In the genomic region with DNA sequence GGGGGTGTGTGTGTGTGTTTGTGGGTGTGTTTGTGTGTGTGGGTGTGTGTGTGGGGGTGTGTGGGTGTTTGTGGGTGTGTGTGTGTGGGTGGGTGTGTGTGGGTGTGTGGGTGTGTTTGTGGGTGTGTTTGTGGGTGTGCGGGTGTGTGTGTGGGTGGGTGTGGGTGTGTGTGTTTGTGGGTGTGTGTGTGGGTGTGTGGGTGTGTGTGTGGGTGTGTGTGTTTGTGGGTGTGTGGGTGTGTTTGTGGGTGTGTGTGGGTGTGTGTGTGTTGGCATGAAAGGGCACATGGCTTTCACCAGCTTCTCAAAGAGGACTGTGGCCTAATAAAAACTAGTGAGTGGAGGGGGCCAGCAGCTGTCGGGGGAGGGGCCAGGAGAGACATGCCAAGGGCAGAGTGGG, we compare ENCODE assay signal across 29 cellular contexts.
"Had no signal": no experiment of that assay in that cellular context is flagged by ENCODE, and none has a peak within 500 bp of the region (broad histone marks: within the 10 kb centered on the region; RNA-seq: fewer than 3 reads in every experiment).

No MANE protein-coding gene starts in this region.

- ATAC-seq: activated CD4-positive, CD25-positive, alpha-beta regulatory T cell treated with anti-CD3 and anti-CD28 coated beads, Interleukin-2, amount 50 U/mL, for 24 hours; body of pancreas; pancreas; psoas muscle had no signal

- H3K4me2 ChIP-seq: smooth muscle cell had no signal

- H3K9me3 Mint-ChIP-seq: activated CD4-positive, alpha-beta memory T cell treated with anti-CD3 and anti-CD28 coated beads, Interleukin-2, amount 10 ng/mL, durations not matched to agents 7 days and 5 days; T-helper 1 cell treated with Interleukin-12 subunit alpha and Interleukin-12 subunit beta and Interleukin-4 antibody, amounts not matched to agents 30 μg/mL and 1 μg/mL, for 36 hours had no signal

- H3K9me3 ChIP-seq: body of pancreas, left ventricle myocardium inferior, pancreas, psoas muscle, thoracic aorta had no signal

- H3K27ac ChIP-seq: body of pancreas, coronary artery, dorsolateral prefrontal cortex, left ventricle myocardium inferior, pancreas, psoas muscle, thoracic aorta, WERI-Rb-1 had no signal

- H3K4me3 Mint-ChIP-seq: activated CD4-positive, alpha-beta memory T cell treated with anti-CD3 and anti-CD28 coated beads, Interleukin-2, amount 10 ng/mL, durations not matched to agents 7 days and 5 days; nephron progenitor cell; T-helper 1 cell treated with Interleukin-12 subunit alpha and Interleukin-12 subunit beta and Interleukin-4 antibody, amounts not matched to agents 30 μg/mL and 1 μg/mL, for 36 hours had no signal

- H3K27ac Mint-ChIP-seq: nephron progenitor cell; T-helper 1 cell treated with Interleukin-12 subunit alpha and Interleukin-12 subunit beta and Interleukin-4 antibody, amounts not matched to agents 30 μg/mL and 1 μg/mL, for 36 hours had no signal

- H3K36me3 ChIP-seq: pancreas had no signal

- H3K4me1 ChIP-seq: body of pancreas, left ventricle myocardium inferior, pancreas, psoas muscle had no signal

- FAIRE-seq: frontal cortex, islet of Langerhans, pancreas, urothelium cell line had no signal

- H3K27me3 ChIP-seq: body of pancreas had no signal

- DNase-seq: activated CD4-positive, alpha-beta memory T cell treated with anti-CD3 and anti-CD28 coated beads, Interleukin-2, amount 10 ng/mL, durations not matched to agents 7 days and 5 days; activated CD4-positive, alpha-beta T cell treated with anti-CD3 and anti-CD28 coated beads for 48 hours; activated gamma-delta T cell; activated naive CD4-positive, alpha-beta T cell treated with anti-CD3 and anti-CD28 coated beads, Interleukin-2, amount 50 U/mL, for 16 hours; activated T-cell treated with anti-CD3 and anti-CD28 coated beads for 4 hours; aorta; body of pancreas; dorsolateral prefrontal cortex; effector memory CD4-positive, alpha-beta T cell; left ventricle myocardium inferior; mesendoderm; nephron progenitor cell; pancreas; psoas muscle; stimulated activated CD4-positive, alpha-beta T cell treated with anti-CD3 and anti-CD28 coated beads, Interleukin-1b, Interleukin-23, amount 100 ng/mL, for 48 hours; stimulated activated naive CD4-positive, alpha-beta T cell treated with Interleukin-2 at 50 U/mL for 16 hours; SW 1271; T1000; trophoblast cell; WERI-Rb-1 had no signal

- H3K4me3 ChIP-seq: body of pancreas, coronary artery, dorsolateral prefrontal cortex, left ventricle myocardium inferior, lung, pancreas, psoas muscle, smooth muscle cell, thoracic aorta had no signal

- H3K27me3 Mint-ChIP-seq: activated CD4-positive, alpha-beta memory T cell treated with anti-CD3 and anti-CD28 coated beads, Interleukin-2, amount 10 ng/mL, durations not matched to agents 7 days and 5 days had no signal
